25 cellular contexts compared by ENCODE assay signal in genomic region chr15:31843426-31844055, GRCh38. TPM values are rescaled to one million over a fixed set of nuclear protein-coding genes. Genes with fewer than 3 reads are reported as not detected.
DNase-seq lines count a peak whose midpoint lies in the region.
"Had no signal": no experiment of that assay in that cellular context is flagged by ENCODE, and none has a peak within 500 bp of the region (broad histone marks: within the 10 kb centered on the region; RNA-seq: fewer than 3 reads in every experiment).

No MANE protein-coding gene starts in this region.

- intact Hi-C loops in head of caudate nucleus (cut with DNase I), result no loop called here
- intact Hi-C loops in activated T-helper 1 cell treated with anti-CD3 and anti-CD28 coated beads, Interleukin-12 subunit alpha, Interleukin-12 subunit beta, Interleukin-2, Interleukin-4 antibody, amounts not matched to agents 30 ng/mL and 10 ng/mL and 1 ng/mL, durations not matched to agents 14 hours and 24 hours and 36 hours (cut with micrococcal nuclease), result no loop called here

- H3K9me3 Mint-ChIP-seq in activated T-helper 1 cell treated with anti-CD3 and anti-CD28 coated beads, Interleukin-12 subunit alpha, Interleukin-12 subunit beta, Interleukin-2, Interleukin-4 antibody, amounts not matched to agents 30 ng/mL and 10 ng/mL and 1 ng/mL, durations not matched to agents 14 hours and 24 hours and 36 hours, result no peaks in the 10 kb centered on the region
- H3K9me3 Mint-ChIP-seq: activated CD4-positive, alpha-beta T cell treated with anti-CD3 and anti-CD28 coated beads, Interleukin-2, amount 10 ng/mL, durations not matched to agents 24 days and 14 days; activated naive CD4-positive, alpha-beta T cell treated with anti-CD3 and anti-CD28 coated beads for 36 hours; dendritic cell treated with granulocyte-macrophage colony-stimulating factor and Interleukin-4, amounts not matched to agents 40 ng/mL and 50 ng/mL, for 4 days; memory B cell; T-helper 2 cell treated with Interferon-gamma antibody and Interleukin-4, amounts not matched to agents 5 μg/mL and 100 μg/mL, for 36 hours had no signal

- H3K4me1 Mint-ChIP-seq in activated T-helper 1 cell treated with anti-CD3 and anti-CD28 coated beads, Interleukin-12 subunit alpha, Interleukin-12 subunit beta, Interleukin-2, Interleukin-4 antibody, amounts not matched to agents 30 ng/mL and 10 ng/mL and 1 ng/mL, durations not matched to agents 14 hours and 24 hours and 36 hours (ENCODE audit: low read depth), result no peaks in the 10 kb centered on the region
- H3K4me1 Mint-ChIP-seq: activated CD4-positive, alpha-beta T cell treated with anti-CD3 and anti-CD28 coated beads, Interleukin-2, amount 10 ng/mL, durations not matched to agents 24 days and 14 days; CD14-positive monocyte; memory B cell had no signal

- DNase-seq in G401 (ENCODE audit: low spot score) (peak; percentile 46), SJCRH30 (peak; percentile 67 to 77), head of caudate nucleus (peak in 41 of 42 donors; percentile 35 to 90 (median 76)), pons (ENCODE audit: low spot score) (peak; percentile 96), OCI-M1 (lab: John Stamatoyannopoulos, UW) (no peak)
- DNase-seq in activated T-helper 1 cell treated with anti-CD3 and anti-CD28 coated beads, Interleukin-12 subunit alpha, Interleukin-12 subunit beta, Interleukin-2, Interleukin-4 antibody, amounts not matched to agents 30 ng/mL and 10 ng/mL and 1 ng/mL, durations not matched to agents 14 hours and 24 hours and 36 hours (ENCODE audit: low spot score), result no peak
- DNase-seq in activated naive CD4-positive, alpha-beta T cell treated with anti-CD3 and anti-CD28 coated beads, Interleukin-2, amount 50 U/mL, for 16 hours, result no peak
- DNase-seq: activated CD4-positive, alpha-beta T cell treated with anti-CD3 and anti-CD28 coated beads, Interleukin-2, amount 10 ng/mL, durations not matched to agents 24 days and 14 days; activated naive CD4-positive, alpha-beta T cell treated with anti-CD3 and anti-CD28 coated beads for 36 hours; activated T-cell treated with anti-CD3 and anti-CD28 coated beads, Interleukin-2, amount 50 U/mL, for 48 hours; H7; IMR-90; left colon; NCI-H2107; NCI-H524 treated with DMSO at 0.1 percent for 48 hours; ovary; right lobe of liver; stimulated activated CD4-positive, alpha-beta T cell treated with anti-CD3 and anti-CD28 coated beads, Interleukin-4, amount 100 ng/mL, for 4 hours; stimulated activated naive CD4-positive, alpha-beta T cell had no signal

- H3K27ac Mint-ChIP-seq in activated T-helper 1 cell treated with anti-CD3 and anti-CD28 coated beads, Interleukin-12 subunit alpha, Interleukin-12 subunit beta, Interleukin-2, Interleukin-4 antibody, amounts not matched to agents 30 ng/mL and 10 ng/mL and 1 ng/mL, durations not matched to agents 14 hours and 24 hours and 36 hours, result no peak overlapping the region
- H3K27ac Mint-ChIP-seq: activated CD4-positive, alpha-beta T cell treated with anti-CD3 and anti-CD28 coated beads, Interleukin-2, amount 10 ng/mL, durations not matched to agents 24 days and 14 days; activated naive CD4-positive, alpha-beta T cell treated with anti-CD3 and anti-CD28 coated beads for 36 hours; CD14-positive monocyte; dendritic cell treated with granulocyte-macrophage colony-stimulating factor and Interleukin-4, amounts not matched to agents 40 ng/mL and 50 ng/mL, for 4 days; memory B cell; T-helper 2 cell treated with Interferon-gamma antibody and Interleukin-4, amounts not matched to agents 5 μg/mL and 100 μg/mL, for 36 hours had no signal

- in situ Hi-C loops in G401 (cut with HindIII; ENCODE audit: low sequenced_read_pairs), result no loop called here

- H3K27me3 ChIP-seq in SJCRH30, result no peaks in the 10 kb centered on the region
- H3K27me3 ChIP-seq: ascending aorta, ovary, right lobe of liver had no signal

- H3K27me3 Mint-ChIP-seq in activated T-helper 1 cell treated with anti-CD3 and anti-CD28 coated beads, Interleukin-12 subunit alpha, Interleukin-12 subunit beta, Interleukin-2, Interleukin-4 antibody, amounts not matched to agents 30 ng/mL and 10 ng/mL and 1 ng/mL, durations not matched to agents 14 hours and 24 hours and 36 hours (ENCODE audit: insufficient read depth), result no peaks in the 10 kb centered on the region
- H3K27me3 Mint-ChIP-seq: activated CD4-positive, alpha-beta T cell treated with anti-CD3 and anti-CD28 coated beads, Interleukin-2, amount 10 ng/mL, durations not matched to agents 24 days and 14 days; dendritic cell treated with granulocyte-macrophage colony-stimulating factor and Interleukin-4, amounts not matched to agents 40 ng/mL and 50 ng/mL, for 4 days had no signal

- H3K4me3 ChIP-seq in SJCRH30, result no peak overlapping the region
- H3K4me3 ChIP-seq: ascending aorta, ovary, right lobe of liver had no signal

- no peak overlapping the region for H3K27ac ChIP-seq in SJCRH30
- H3K27ac ChIP-seq: ascending aorta, ovary, right lobe of liver, VCaP had no signal

- H3K9me3 ChIP-seq in SJCRH30 (replicated peaks), result no peaks in the 10 kb centered on the region
- H3K9me3 ChIP-seq: ascending aorta, ovary, right lobe of liver had no signal

- H3K4me1 ChIP-seq in SJCRH30, result peaks cover 22% of the 10 kb centered on the region; the same call in 1 of the 2 replicates
- H3K4me1 ChIP-seq: ascending aorta, right lobe of liver had no signal

- H3K4me3 Mint-ChIP-seq in activated T-helper 1 cell treated with anti-CD3 and anti-CD28 coated beads, Interleukin-12 subunit alpha, Interleukin-12 subunit beta, Interleukin-2, Interleukin-4 antibody, amounts not matched to agents 30 ng/mL and 10 ng/mL and 1 ng/mL, durations not matched to agents 14 hours and 24 hours and 36 hours, result no peak overlapping the region
- H3K4me3 Mint-ChIP-seq: activated CD4-positive, alpha-beta T cell treated with anti-CD3 and anti-CD28 coated beads, Interleukin-2, amount 10 ng/mL, durations not matched to agents 24 days and 14 days; activated naive CD4-positive, alpha-beta T cell treated with anti-CD3 and anti-CD28 coated beads for 36 hours; CD14-positive monocyte; dendritic cell treated with granulocyte-macrophage colony-stimulating factor and Interleukin-4, amounts not matched to agents 40 ng/mL and 50 ng/mL, for 4 days; memory B cell; T-helper 2 cell treated with Interferon-gamma antibody and Interleukin-4, amounts not matched to agents 5 μg/mL and 100 μg/mL, for 36 hours had no signal

- no peaks in the 10 kb centered on the region for H3K36me3 Mint-ChIP-seq in activated T-helper 1 cell treated with anti-CD3 and anti-CD28 coated beads, Interleukin-12 subunit alpha, Interleukin-12 subunit beta, Interleukin-2, Interleukin-4 antibody, amounts not matched to agents 30 ng/mL and 10 ng/mL and 1 ng/mL, durations not matched to agents 14 hours and 24 hours and 36 hours (ENCODE audit: low read depth)
- H3K36me3 Mint-ChIP-seq: CD14-positive monocyte, memory B cell had no signal

- no peaks in the 10 kb centered on the region for H3K36me3 ChIP-seq in SJCRH30
- H3K36me3 ChIP-seq: ascending aorta, ovary, right lobe of liver had no signal

RNA-seq across cellular contexts. Expression of gene OTUD7A, which starts 26.9 kb away (rescaled TPM):
- total RNA-seq in G401 (2014; rRNA removed; shearing (Covaris generic)), result 9.0 TPM in 1 of 2 replicates, not detected in the other
- total RNA-seq in SJCRH30 (2014; rRNA removed; shearing (Covaris generic)), result 1.2 and 1.8 TPM in 2 replicates
- total RNA-seq in activated T-helper 1 cell treated with anti-CD3 and anti-CD28 coated beads, Interleukin-12 subunit alpha, Interleukin-12 subunit beta, Interleukin-2, Interleukin-4 antibody, amounts not matched to agents 30 ng/mL and 10 ng/mL and 1 ng/mL, durations not matched to agents 14 hours and 24 hours and 36 hours, result 2.9 and 3.0 TPM in 2 replicates

Comparison
In these comparisons a context has a peak if more than half of its experiments do, and no peak if none do; other contexts are left out.
1. DNase-seq: peak in G401 (single experiment), SJCRH30 (2 of 2), head of caudate nucleus (41 of 42) and pons (single experiment); none in activated T-helper 1 cell treated with anti-CD3 and anti-CD28 coated beads, Interleukin-12 subunit alpha, Interleukin-12 subunit beta, Interleukin-2, Interleukin-4 antibody, amounts not matched to agents 30 ng/mL and 10 ng/mL and 1 ng/mL, durations not matched to agents 14 hours and 24 hours and 36 hours (single experiment), OCI-M1 (single experiment) and activated naive CD4-positive, alpha-beta T cell treated with anti-CD3 and anti-CD28 coated beads, Interleukin-2, amount 50 U/mL, for 16 hours (single experiment).